15 cellular contexts compared by ENCODE assay signal in the genomic region with DNA sequence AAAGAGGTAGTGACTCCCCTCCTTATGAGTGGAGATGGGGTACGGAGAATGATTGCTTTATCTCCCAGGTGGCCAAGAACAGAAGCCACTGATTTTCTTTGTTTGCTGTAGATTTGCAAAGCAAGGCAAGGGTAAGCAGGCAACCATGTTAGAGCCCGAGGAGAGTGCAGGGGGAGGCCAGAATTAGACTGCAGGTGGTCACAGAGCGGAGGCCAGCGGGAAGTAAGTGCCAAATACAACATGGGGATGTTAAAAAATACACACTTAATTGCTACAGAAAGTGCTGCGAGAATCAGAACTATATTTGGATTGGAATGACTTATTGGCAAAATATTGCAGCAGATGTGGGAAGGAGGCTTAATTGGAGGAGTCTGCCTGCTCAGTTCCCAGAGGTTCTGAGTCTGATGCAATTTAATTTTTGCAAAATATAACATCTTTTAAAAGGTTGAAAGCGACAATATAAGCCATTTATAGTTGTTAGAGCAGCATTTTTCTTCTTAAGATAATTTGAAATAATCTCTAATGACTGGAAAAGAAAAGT. TPM values are rescaled to one million over a fixed set of nuclear protein-coding genes. Genes with fewer than 3 reads are reported as not detected.
"Had no signal": no experiment of that assay in that cellular context is flagged by ENCODE, and none has a peak within 500 bp of the region (broad histone marks: within the 10 kb centered on the region; RNA-seq: fewer than 3 reads in every experiment).

No MANE protein-coding gene starts in this region.

- ATAC-seq: activated CD8-positive, alpha-beta memory T cell treated with anti-CD3 and anti-CD28 coated beads, Interleukin-2, amount 10 ng/mL, durations not matched to agents 7 days and 5 days; esophagus mucosa; stimulated activated naive CD8-positive, alpha-beta T cell treated with anti-CD3 and anti-CD28 coated beads, Interleukin-15, Interleukin-2, amounts not matched to agents 100 U/mL and 50 U/mL, for 24 hours; T-helper 17 cell had no signal

- H3K36me3 ChIP-seq: transverse colon, uterus had no signal

- H3K4me1 ChIP-seq: transverse colon, uterus had no signal

- DNase-seq: activated CD4-positive, alpha-beta memory T cell treated with anti-CD3 and anti-CD28 coated beads, Interleukin-2, amount 10 ng/mL, durations not matched to agents 7 days and 5 days; activated CD4-positive, alpha-beta T cell treated with anti-CD3 and anti-CD28 coated beads for 4 hours; activated CD8-positive, alpha-beta memory T cell treated with anti-CD3 and anti-CD28 coated beads, Interleukin-2, amount 10 ng/mL, durations not matched to agents 7 days and 5 days; amniotic stem cell; effector CD8-positive, alpha-beta T cell; islet precursor cell; midbrain; stimulated activated CD4-positive, alpha-beta T cell treated with anti-CD3 and anti-CD28 coated beads, Interleukin-12 subunit alpha, Interleukin-12 subunit beta, amount 100 ng/mL, for 4 hours; stimulated activated CD4-positive, alpha-beta T cell treated with anti-CD3 and anti-CD28 coated beads, Interleukin-1b, Interleukin-23, amount 100 ng/mL, for 48 hours; stimulated activated naive CD8-positive, alpha-beta T cell treated with anti-CD3 and anti-CD28 coated beads, Interleukin-15, Interleukin-2, amounts not matched to agents 100 U/mL and 50 U/mL, for 24 hours; T-helper 17 cell; transverse colon had no signal

- H3K4me3 ChIP-seq: hepatocyte, transverse colon, uterus had no signal

- H3K9me3 ChIP-seq: uterus had no signal

- H3K27ac ChIP-seq: hepatocyte, transverse colon, uterus had no signal

- H3K27me3 ChIP-seq: hepatocyte, transverse colon, uterus had no signal

RNA-seq across cellular contexts. Expression of gene ADCY1, which starts 49.7 kb away (rescaled TPM):
- total RNA-seq: T-helper 17 cell had no signal
